In genomic region chr12:752673-753400, GRCh38 we compare ENCODE assay signal across 8 cellular contexts. TPM values are rescaled to one million over a fixed set of nuclear protein-coding genes. Genes with fewer than 3 reads are reported as not detected.
DNase-seq lines count a peak whose midpoint lies in the region; ATAC-seq, FAIRE-seq and TF ChIP-seq lines count a peak whose summit lies in the region.

No MANE protein-coding gene starts in this region.

- TF ChIP-seq POLR2A in endothelial cell of umbilical vein (IDR thresholded peaks at IDR 0.05; ENCODE audit: low read depth, low read length), result peak; percentile 1
- TF ChIP-seq POLR2A in testis (IDR thresholded peaks at IDR 0.05), result no peak

- H4K20me1 ChIP-seq in endothelial cell of umbilical vein (replicated peaks; ENCODE audit: control insufficient read depth, extremely low read depth, insufficient read depth, low read length), result peaks cover 18% of the 10 kb centered on the region

- FAIRE-seq in endothelial cell of umbilical vein (lab: Jason Lieb, UNC), result no peak

- H3K4me1 ChIP-seq in endothelial cell of umbilical vein (ENCODE audit: control insufficient read depth, extremely low read depth, insufficient read depth, low read length) (peaks cover 33% of the 10 kb centered on the region), mucosa of descending colon (ENCODE audit: low read depth) (peaks cover 16% of the 10 kb centered on the region), testis (peaks cover 5% of the 10 kb centered on the region)

- TF ChIP-seq CTCF in endothelial cell of umbilical vein (IDR thresholded peaks at IDR 0.05; ENCODE audit: extremely low read depth in 1 of 2, insufficient read depth in 1 of 2, low read depth in 1 of 2, low read length in 2 of 2) (peak in 1 of 2 donors; percentile 25), mucosa of descending colon (IDR thresholded peaks at IDR 0.05) (no peak), testis (IDR thresholded peaks at IDR 0.05) (no peak)

- peak overlapping the region; percentile 99 for H3K4me2 ChIP-seq in endothelial cell of umbilical vein (ENCODE audit: insufficient read depth, low read length)

- dilution Hi-C loops in endothelial cell of umbilical vein (cut with MboI; ENCODE audit: extremely low pct_ligation_motif_present, low sequenced_read_pairs), result no loop called here

- no peaks in the 10 kb centered on the region for H3K27me3 ChIP-seq in endothelial cell of umbilical vein (ENCODE audit: control insufficient read depth in 2 of 2, insufficient read depth in 2 of 2, low read length in 2 of 2)
- no peaks in the 10 kb centered on the region for H3K27me3 ChIP-seq in testis

- H3K4me3 ChIP-seq in GM08714 (ENCODE audit: low read length) (peak overlapping the region; percentile 99), endothelial cell of umbilical vein (replicated peaks in 1 of 3; ENCODE audit: insufficient read depth in 1 of 3, low read depth in 1 of 3, low read length in 3 of 3) (peak overlapping the region; percentile 84 to 96 (median 96)), mucosa of descending colon (peak overlapping the region; percentile 82), testis (peak overlapping the region; percentile 86 to 96)

- H3K9me3 ChIP-seq in endothelial cell of umbilical vein (replicated peaks; ENCODE audit: control insufficient read depth, insufficient read depth, low read length), result no peaks in the 10 kb centered on the region
- H3K9me3 ChIP-seq in mucosa of descending colon, result no peaks in the 10 kb centered on the region
- H3K9me3 ChIP-seq in testis, result no peaks in the 10 kb centered on the region

- H3K27ac ChIP-seq in endothelial cell of umbilical vein (ENCODE audit: insufficient read depth, low read depth, low read length), result peak overlapping the region; percentile 81
- H3K27ac ChIP-seq in testis, result peak overlapping the region; percentile 96 to 99

- H2AFZ ChIP-seq in endothelial cell of umbilical vein (ENCODE audit: low read depth, low read length), result peak overlapping the region; percentile 86

- H3K9ac ChIP-seq in endothelial cell of umbilical vein (replicated peaks; ENCODE audit: extremely low read depth, insufficient read depth, low read length), result peak overlapping the region; percentile 94

- no peaks in the 10 kb centered on the region for H3K9me1 ChIP-seq in endothelial cell of umbilical vein (replicated peaks; ENCODE audit: control insufficient read depth, extremely low read depth, insufficient read depth, low read length)

- BruUV-seq in endothelial cell of umbilical vein (replicated peaks; lab: Mats Ljungman, UMichigan), result no TSS peak

- intact Hi-C loops in endothelial cell of umbilical vein (cut with micrococcal nuclease) (loop anchor here (1.0 to 10.0 kb wide), 4 partner anchors 28 to 832 kb away; partner anchors contain the start of genes KDM5A and RAD52), mucosa of descending colon (cut with DNase I, micrococcal nuclease) (loop anchor here in 1 of 2 donors (10.0 kb wide), 2 partner anchors 52 to 178 kb away; no protein-coding TSS in a partner anchor), testis (cut with DNase I; ENCODE audit: low total_unique reads) (loop anchor here (5.0 to 10.0 kb wide), 2 partner anchors 108 to 176 kb away; no protein-coding TSS in a partner anchor)

- 0% methylated on average over 12 to 57 of the region's 86 CpGs for WGBS in testis, 2 donors

- CTCF ChIA-PET in endothelial cell of umbilical vein (lab: Charles Lee), result interaction anchor here (1.0 to 6.4 kb wide), 11 partner anchors 8 to 197 kb away, joined by 3 to 182 read pairs (median 28); partner anchors contain the start of gene RAD52

- POLR2A ChIA-PET in endothelial cell of umbilical vein (lab: Charles Lee), result interaction anchor here (0.6 to 1.1 kb wide), 6 partner anchors 62 to 182 kb away, joined by 3 to 8 read pairs (median 4); no protein-coding TSS in a partner anchor

- H3K36me3 ChIP-seq in endothelial cell of umbilical vein (ENCODE audit: control insufficient read depth in 2 of 2, extremely low read depth in 1 of 2, insufficient read depth in 2 of 2, low read length in 2 of 2) (no peaks in the 10 kb centered on the region), mucosa of descending colon (ENCODE audit: low read depth) (no peaks in the 10 kb centered on the region), testis (ENCODE audit: low read depth, missing control alignments) (no peaks in the 10 kb centered on the region)

- H3K79me2 ChIP-seq in endothelial cell of umbilical vein (ENCODE audit: control insufficient read depth, insufficient read depth, low read length), result peaks cover 52% of the 10 kb centered on the region

- peak; percentile 49 for DNase-seq in HuH-7 (ENCODE audit: low spot score)
- DNase-seq in activated CD4-positive, alpha-beta T cell treated with anti-CD3 and anti-CD28 coated beads for 48 hours, result peak; percentile 51
- peak; percentile 58 for DNase-seq in endothelial cell of umbilical vein (ENCODE audit: low read depth, low spot score)
- peak; percentile 56 to 81 (median 70) for DNase-seq in mucosa of descending colon
- DNase-seq in testis, result peak; percentile 45
- no peak for DNase-seq in COR-L47 (lab: John Stamatoyannopoulos, UW)

- peak; percentile 26 for ATAC-seq in GM21526 (IDR thresholded peaks at IDR 0.05; ENCODE audit: low FRiP score, unreplicated experiment)
- peak; percentile 71 for ATAC-seq in mucosa of descending colon

TF ChIP-seq in endothelial cell of umbilical vein, 7 proteins besides CTCF, POLR2A, EP300 and RAD21:
- no peak for TF ChIP-seq FOS (IDR thresholded peaks at IDR 0.05; ENCODE audit: borderline replicate concordance, insufficient read depth, low read length)
- TF ChIP-seq MYC (IDR thresholded peaks at IDR 0.05; ENCODE audit: low read depth, low read length), result no peak
- no peak for TF ChIP-seq EZH2 (IDR thresholded peaks at IDR 0.05; ENCODE audit: borderline replicate concordance, low read depth, low read length, severe bottlenecking)
- TF ChIP-seq POLR2AphosphoS5 (IDR thresholded peaks at IDR 0.05; ENCODE audit: insufficient read depth, low read depth, low read length), result no peak
- no peak for TF ChIP-seq JUN (IDR thresholded peaks at IDR 0.05; ENCODE audit: borderline replicate concordance, insufficient read depth, insufficient read length, low read depth)
- TF ChIP-seq GATA2 (IDR thresholded peaks at IDR 0.05; ENCODE audit: insufficient read depth, insufficient read length, low read depth, low read length), result no peak
- TF ChIP-seq MAX (IDR thresholded peaks at IDR 0.05; ENCODE audit: insufficient read depth, insufficient read length), result no peak

RNA-seq across cellular contexts. Expression of gene WNK1, which starts 0.5 kb away (rescaled TPM):
- total RNA-seq in endothelial cell of umbilical vein (104 and 108 TPM in 2 replicates), mucosa of descending colon (100 to 1,000 TPM in 1 of 3 donors, 10 to 100 TPM in 2; 84.0 to 155 (median 85.5) TPM), testis (100 to 1,000 TPM; 259 to 276 TPM)
- polyA plus RNA-seq in endothelial cell of umbilical vein (43.7 and 46.3 TPM in 2 replicates), testis (ENCODE audit: insufficient read depth, low read depth, low replicate concordance) (152 TPM)
- 45.3 and 50.4 TPM in 2 replicates for polyA plus RNA-seq in endothelial cell of umbilical vein (2011; cell fraction: cytosol; rRNA removed)
- 96.2 and 115 TPM in 2 replicates for polyA plus RNA-seq in endothelial cell of umbilical vein (2011; cell fraction: nucleus; rRNA removed)
- polyA plus RNA-seq in endothelial cell of umbilical vein (2012), result 75.2 and 89.1 TPM in 2 replicates
- polyA minus RNA-seq in endothelial cell of umbilical vein, result 243 and 259 TPM in 2 replicates
- polyA minus RNA-seq in endothelial cell of umbilical vein (2011; cell fraction: cytosol; rRNA and poly(A)+ RNA removed), result 201 TPM
- 287 and 385 TPM in 2 replicates for polyA minus RNA-seq in endothelial cell of umbilical vein (2011; cell fraction: nucleus; rRNA and poly(A)+ RNA removed)
